18 cellular contexts compared by ENCODE assay signal in the genomic region with DNA sequence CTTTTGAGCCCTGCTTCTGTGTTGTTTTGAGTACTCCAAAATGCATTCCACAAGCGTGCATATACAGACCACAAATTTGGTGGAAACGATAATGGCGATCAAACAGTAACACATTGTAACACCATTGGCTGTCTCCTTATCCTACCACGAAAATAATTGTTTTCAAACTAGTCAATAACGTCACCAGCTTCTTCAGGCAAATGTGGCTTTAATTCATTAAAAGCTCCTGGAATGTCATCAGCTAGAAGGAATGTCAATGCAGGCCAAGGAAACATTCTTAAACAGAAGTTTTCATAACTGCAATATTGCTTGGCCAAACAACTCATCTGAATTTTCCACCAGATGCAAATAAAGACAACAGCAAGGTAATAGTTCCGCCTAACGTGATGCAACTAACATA.
DNase-seq lines count a peak whose midpoint lies in the region; ATAC-seq and TF ChIP-seq lines count a peak whose summit lies in the region.
"Had no signal": no experiment of that assay in that cellular context is flagged by ENCODE, and none has a peak within 500 bp of the region (broad histone marks: within the 10 kb centered on the region; RNA-seq: fewer than 3 reads in every experiment).

No MANE protein-coding gene starts in this region.

- no peak overlapping the region for H3K9ac ChIP-seq in mammary epithelial cell (ENCODE audit: insufficient read depth, low read length)

- H3K4me3 ChIP-seq in mammary epithelial cell (replicated peaks in 1 of 3; ENCODE audit: insufficient read depth in 1 of 3, low read depth in 2 of 3, low read length in 3 of 3): no peak overlapping the region
- no peak overlapping the region for H3K4me3 ChIP-seq in breast epithelium
- H3K4me3 ChIP-seq in SJCRH30: no peak overlapping the region
- H3K4me3 ChIP-seq: esophagus squamous epithelium had no signal

- H3K36me3 ChIP-seq in mammary epithelial cell (ENCODE audit: insufficient read depth, low read length) (no peaks in the 10 kb centered on the region), breast epithelium (no peaks in the 10 kb centered on the region), SJCRH30 (no peaks in the 10 kb centered on the region)
- H3K36me3 ChIP-seq: esophagus squamous epithelium had no signal

- TF ChIP-seq CTCF in mammary epithelial cell (conservative IDR thresholded peaks at IDR 0.05 in 1 of 2, IDR thresholded peaks at IDR 0.05 in 1 of 2; ENCODE audit: extremely low read depth in 1 of 2, insufficient read depth in 1 of 2, low read depth in 1 of 2, low read length in 2 of 2) (no peak), breast epithelium (IDR thresholded peaks at IDR 0.05) (no peak)

- H3K27me3 ChIP-seq in mammary epithelial cell (ENCODE audit: insufficient read depth, low read length) (no peaks in the 10 kb centered on the region), breast epithelium (no peaks in the 10 kb centered on the region), SJCRH30 (no peaks in the 10 kb centered on the region; the same call in 1 of the 2 replicates)

- H2AFZ ChIP-seq in mammary epithelial cell (ENCODE audit: low read depth, low read length): peak overlapping the region; percentile 51

- dilution Hi-C loops in mammary epithelial cell (cut with HindIII; ENCODE audit: low sequenced_read_pairs): loop anchor here (5.0 kb wide), 1 partner anchor 81 kb away; no protein-coding TSS in a partner anchor

- H3K27ac ChIP-seq in mammary epithelial cell (ENCODE audit: insufficient read depth, low read depth, low read length) (peak overlapping the region; percentile 10), breast epithelium (peak overlapping the region in 1 of 2 donors; percentile 6), SJCRH30 (no peak overlapping the region)

- H3K9me3 ChIP-seq in mammary epithelial cell (replicated peaks; ENCODE audit: insufficient read depth, low read length) (no peaks in the 10 kb centered on the region), breast epithelium (no peaks in the 10 kb centered on the region), SJCRH30 (replicated peaks) (no peaks in the 10 kb centered on the region)
- H3K9me3 ChIP-seq: esophagus squamous epithelium had no signal

- DNase-seq in mammary epithelial cell: peak; percentile 31
- DNase-seq in breast epithelium (ENCODE audit: low spot score in 2 of 2): no peak
- DNase-seq in fibroblast of peridontal ligament (ENCODE audit: extremely low read depth): peak; percentile 69
- DNase-seq in SJCRH30: no peak
- DNase-seq in NCI-H69 (lab: John Stamatoyannopoulos, UW): no peak
- DNase-seq in COLO829 (ENCODE audit: low spot score): no peak
- DNase-seq: CD4-positive, alpha-beta memory T cell; DMS79; esophagus squamous epithelium; Karpas-422; NCI-H748 treated with DMSO at 0.1 percent for 48 hours; stimulated activated CD4-positive, alpha-beta T cell treated with anti-CD3 and anti-CD28 coated beads, Interleukin-15, amount 100 ng/mL, for 24 hours had no signal

- TF ChIP-seq POLR2A in breast epithelium (IDR thresholded peaks at IDR 0.05): no peak

- H3K79me2 ChIP-seq in mammary epithelial cell (ENCODE audit: insufficient read depth, low read length): no peaks in the 10 kb centered on the region

- no peaks in the 10 kb centered on the region for H4K20me1 ChIP-seq in mammary epithelial cell (ENCODE audit: insufficient read depth, low read length)

- CTCF ChIA-PET in mammary epithelial cell (lab: Charles Lee; ENCODE audit: low non-redundant PET): no interaction called here

- peak; percentile 41; the same call in 1 of the 3 replicates for ATAC-seq in SK-N-SH treated with all-trans-retinoic acid at 6 μM for 48 hours
- no peak for ATAC-seq in GM19395 (IDR thresholded peaks at IDR 0.05; ENCODE audit: unreplicated experiment)
- ATAC-seq: activated CD4-positive, CD25-positive, alpha-beta regulatory T cell treated with anti-CD3 and anti-CD28 coated beads, Interleukin-2, amount 50 U/mL, for 24 hours; activated naive CD4-positive, alpha-beta T cell treated with anti-CD3 and anti-CD28 coated beads, Interleukin-2, amount 50 U/mL, for 72 hours; HCT116; stimulated activated memory B cell treated with anti-CD40 and anti-IgM and Interleukin-4, amounts not matched to agents 10 μg/mL and 1 μg/mL and 100 μg/mL, for 72 hours had no signal

- WGBS in mammary epithelial cell (ENCODE audit: low coverage, missing lambda C conversion rate): 8% methylated on average over 7 of the region's 7 CpGs

- intact Hi-C loops in mammary epithelial cell (cut with micrococcal nuclease) (no loop called here), breast epithelium (cut with DNase I; ENCODE audit: low total_unique reads) (no loop called here)

- no TSS peak for BruUV-seq in mammary epithelial cell (replicated peaks; lab: Mats Ljungman, UMichigan)

- in situ Hi-C loops in mammary epithelial cell (cut with MboI; ENCODE audit: low sequenced_read_pairs in 2 of 2): no loop called here

- H3K4me2 ChIP-seq in mammary epithelial cell (ENCODE audit: insufficient read depth, low read depth, low read length): peak overlapping the region; percentile 56

- H3K4me1 ChIP-seq in mammary epithelial cell (ENCODE audit: insufficient read depth, low read length): peaks cover 24% of the 10 kb centered on the region
- H3K4me1 ChIP-seq in breast epithelium: no peaks in the 10 kb centered on the region
- H3K4me1 ChIP-seq in SJCRH30: peaks cover 30% of the 10 kb centered on the region

TF ChIP-seq in SK-N-SH treated with all-trans-retinoic acid at 6 μM for 48 hours, 23 proteins besides CTCF, POLR2A, EP300 and RAD21:
- TF ChIP-seq ZNF70 (CRISPR knock-in tag; IDR thresholded peaks at IDR 0.05) (no peak), CSDC2 (CRISPR knock-in tag; IDR thresholded peaks at IDR 0.05) (no peak), ISL1 (CRISPR knock-in tag; IDR thresholded peaks at IDR 0.05) (no peak), ARNTL (CRISPR knock-in tag; IDR thresholded peaks at IDR 0.05; ENCODE audit: borderline replicate concordance, low read depth) (no peak), BACH2 (CRISPR knock-in tag; IDR thresholded peaks at IDR 0.05; ENCODE audit: borderline replicate concordance) (no peak), TOX (CRISPR knock-in tag; IDR thresholded peaks at IDR 0.05; ENCODE audit: borderline replicate concordance) (no peak)
- TF ChIP-seq, protein P1, sequence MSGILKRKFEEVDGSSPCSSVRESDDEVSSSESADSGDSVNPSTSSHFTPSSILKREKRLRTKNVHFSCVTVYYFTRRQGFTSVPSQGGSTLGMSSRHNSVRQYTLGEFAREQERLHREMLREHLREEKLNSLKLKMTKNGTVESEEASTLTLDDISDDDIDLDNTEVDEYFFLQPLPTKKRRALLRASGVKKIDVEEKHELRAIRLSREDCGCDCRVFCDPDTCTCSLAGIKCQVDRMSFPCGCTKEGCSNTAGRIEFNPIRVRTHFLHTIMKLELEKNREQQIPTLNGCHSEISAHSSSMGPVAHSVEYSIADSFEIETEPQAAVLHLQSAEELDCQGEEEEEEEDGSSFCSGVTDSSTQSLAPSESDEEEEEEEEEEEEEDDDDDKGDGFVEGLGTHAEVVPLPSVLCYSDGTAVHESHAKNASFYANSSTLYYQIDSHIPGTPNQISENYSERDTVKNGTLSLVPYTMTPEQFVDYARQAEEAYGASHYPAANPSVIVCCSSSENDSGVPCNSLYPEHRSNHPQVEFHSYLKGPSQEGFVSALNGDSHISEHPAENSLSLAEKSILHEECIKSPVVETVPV (CRISPR knock-in tag; IDR thresholded peaks at IDR 0.05): no peak

Comparison
In these comparisons a context has a peak if more than half of its experiments do, and no peak if none do; other contexts are left out.
1. DNase-seq: peak in mammary epithelial cell (single experiment) and fibroblast of peridontal ligament (single experiment); none in breast epithelium (0 of 2), SJCRH30 (0 of 2), NCI-H69 (single experiment) and COLO829 (single experiment).